In the genomic region with DNA sequence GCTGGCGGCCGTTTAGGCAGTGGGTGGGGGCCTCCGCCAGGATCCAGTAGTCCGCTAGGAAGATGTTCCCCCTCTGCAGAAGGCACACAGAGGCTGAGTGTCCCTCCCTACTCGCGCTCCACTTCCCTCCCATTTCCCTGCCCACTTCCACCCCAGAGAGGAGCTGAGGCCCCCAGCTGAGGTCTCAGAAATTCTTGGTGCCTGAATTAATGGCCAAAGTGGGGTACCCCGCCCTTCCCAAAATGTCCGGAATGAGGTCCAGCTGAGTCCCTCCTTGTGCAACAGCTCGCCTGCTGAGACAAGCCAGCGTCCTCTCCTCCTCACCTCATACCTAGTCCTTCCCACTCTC, we compare ENCODE assay signal across 1 cellular context.
TF ChIP-seq lines count a peak whose summit lies in the region.

No MANE protein-coding gene starts in this region.

TF ChIP-seq in WTC11, 78 proteins besides CTCF, POLR2A, EP300 and RAD21:
- TF ChIP-seq NFYB (CRISPR knock-in tag; conservative IDR thresholded peaks at IDR 0.05; ENCODE audit: low read depth) (no peak), ZNF317 (CRISPR knock-in tag; IDR thresholded peaks at IDR 0.05; ENCODE audit: borderline replicate concordance, low read depth) (no peak), PRRX2 (CRISPR knock-in tag; IDR thresholded peaks at IDR 0.05) (no peak), ZNF219 (CRISPR knock-in tag; IDR thresholded peaks at IDR 0.05; ENCODE audit: borderline replicate concordance) (no peak), SMAD4 (CRISPR knock-in tag; IDR thresholded peaks at IDR 0.05) (no peak), ZBTB21 (CRISPR knock-in tag; IDR thresholded peaks at IDR 0.05; ENCODE audit: borderline replicate concordance) (no peak), FOXJ3 (CRISPR knock-in tag; IDR thresholded peaks at IDR 0.05; ENCODE audit: borderline replicate concordance) (no peak), JUN (CRISPR knock-in tag; IDR thresholded peaks at IDR 0.05) (no peak), TEAD1 (CRISPR knock-in tag; IDR thresholded peaks at IDR 0.05) (no peak), JAZF1 (CRISPR knock-in tag; IDR thresholded peaks at IDR 0.05) (no peak), SMAD3 (CRISPR knock-in tag; IDR thresholded peaks at IDR 0.05; ENCODE audit: borderline replicate concordance) (no peak), NR3C1 (CRISPR knock-in tag; conservative IDR thresholded peaks at IDR 0.05; ENCODE audit: low read depth) (no peak), EMX1 (CRISPR knock-in tag; IDR thresholded peaks at IDR 0.05) (no peak), FOXP1 (CRISPR knock-in tag; IDR thresholded peaks at IDR 0.05; ENCODE audit: borderline replicate concordance) (no peak)
- TF ChIP-seq, protein P1, sequence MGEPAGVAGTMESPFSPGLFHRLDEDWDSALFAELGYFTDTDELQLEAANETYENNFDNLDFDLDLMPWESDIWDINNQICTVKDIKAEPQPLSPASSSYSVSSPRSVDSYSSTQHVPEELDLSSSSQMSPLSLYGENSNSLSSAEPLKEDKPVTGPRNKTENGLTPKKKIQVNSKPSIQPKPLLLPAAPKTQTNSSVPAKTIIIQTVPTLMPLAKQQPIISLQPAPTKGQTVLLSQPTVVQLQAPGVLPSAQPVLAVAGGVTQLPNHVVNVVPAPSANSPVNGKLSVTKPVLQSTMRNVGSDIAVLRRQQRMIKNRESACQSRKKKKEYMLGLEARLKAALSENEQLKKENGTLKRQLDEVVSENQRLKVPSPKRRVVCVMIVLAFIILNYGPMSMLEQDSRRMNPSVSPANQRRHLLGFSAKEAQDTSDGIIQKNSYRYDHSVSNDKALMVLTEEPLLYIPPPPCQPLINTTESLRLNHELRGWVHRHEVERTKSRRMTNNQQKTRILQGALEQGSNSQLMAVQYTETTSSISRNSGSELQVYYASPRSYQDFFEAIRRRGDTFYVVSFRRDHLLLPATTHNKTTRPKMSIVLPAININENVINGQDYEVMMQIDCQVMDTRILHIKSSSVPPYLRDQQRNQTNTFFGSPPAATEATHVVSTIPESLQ (CRISPR knock-in tag; IDR thresholded peaks at IDR 0.05) = no peak
- TF ChIP-seq, protein P2, sequence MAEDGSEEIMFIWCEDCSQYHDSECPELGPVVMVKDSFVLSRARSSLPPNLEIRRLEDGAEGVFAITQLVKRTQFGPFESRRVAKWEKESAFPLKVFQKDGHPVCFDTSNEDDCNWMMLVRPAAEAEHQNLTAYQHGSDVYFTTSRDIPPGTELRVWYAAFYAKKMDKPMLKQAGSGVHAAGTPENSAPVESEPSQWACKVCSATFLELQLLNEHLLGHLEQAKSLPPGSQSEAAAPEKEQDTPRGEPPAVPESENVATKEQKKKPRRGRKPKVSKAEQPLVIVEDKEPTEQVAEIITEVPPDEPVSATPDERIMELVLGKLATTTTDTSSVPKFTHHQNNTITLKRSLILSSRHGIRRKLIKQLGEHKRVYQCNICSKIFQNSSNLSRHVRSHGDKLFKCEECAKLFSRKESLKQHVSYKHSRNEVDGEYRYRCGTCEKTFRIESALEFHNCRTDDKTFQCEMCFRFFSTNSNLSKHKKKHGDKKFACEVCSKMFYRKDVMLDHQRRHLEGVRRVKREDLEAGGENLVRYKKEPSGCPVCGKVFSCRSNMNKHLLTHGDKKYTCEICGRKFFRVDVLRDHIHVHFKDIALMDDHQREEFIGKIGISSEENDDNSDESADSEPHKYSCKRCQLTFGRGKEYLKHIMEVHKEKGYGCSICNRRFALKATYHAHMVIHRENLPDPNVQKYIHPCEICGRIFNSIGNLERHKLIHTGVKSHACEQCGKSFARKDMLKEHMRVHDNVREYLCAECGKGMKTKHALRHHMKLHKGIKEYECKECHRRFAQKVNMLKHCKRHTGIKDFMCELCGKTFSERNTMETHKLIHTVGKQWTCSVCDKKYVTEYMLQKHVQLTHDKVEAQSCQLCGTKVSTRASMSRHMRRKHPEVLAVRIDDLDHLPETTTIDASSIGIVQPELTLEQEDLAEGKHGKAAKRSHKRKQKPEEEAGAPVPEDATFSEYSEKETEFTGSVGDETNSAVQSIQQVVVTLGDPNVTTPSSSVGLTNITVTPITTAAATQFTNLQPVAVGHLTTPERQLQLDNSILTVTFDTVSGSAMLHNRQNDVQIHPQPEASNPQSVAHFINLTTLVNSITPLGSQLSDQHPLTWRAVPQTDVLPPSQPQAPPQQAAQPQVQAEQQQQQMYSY (CRISPR knock-in tag; IDR thresholded peaks at IDR 0.05) = no peak
- TF ChIP-seq, protein P3, sequence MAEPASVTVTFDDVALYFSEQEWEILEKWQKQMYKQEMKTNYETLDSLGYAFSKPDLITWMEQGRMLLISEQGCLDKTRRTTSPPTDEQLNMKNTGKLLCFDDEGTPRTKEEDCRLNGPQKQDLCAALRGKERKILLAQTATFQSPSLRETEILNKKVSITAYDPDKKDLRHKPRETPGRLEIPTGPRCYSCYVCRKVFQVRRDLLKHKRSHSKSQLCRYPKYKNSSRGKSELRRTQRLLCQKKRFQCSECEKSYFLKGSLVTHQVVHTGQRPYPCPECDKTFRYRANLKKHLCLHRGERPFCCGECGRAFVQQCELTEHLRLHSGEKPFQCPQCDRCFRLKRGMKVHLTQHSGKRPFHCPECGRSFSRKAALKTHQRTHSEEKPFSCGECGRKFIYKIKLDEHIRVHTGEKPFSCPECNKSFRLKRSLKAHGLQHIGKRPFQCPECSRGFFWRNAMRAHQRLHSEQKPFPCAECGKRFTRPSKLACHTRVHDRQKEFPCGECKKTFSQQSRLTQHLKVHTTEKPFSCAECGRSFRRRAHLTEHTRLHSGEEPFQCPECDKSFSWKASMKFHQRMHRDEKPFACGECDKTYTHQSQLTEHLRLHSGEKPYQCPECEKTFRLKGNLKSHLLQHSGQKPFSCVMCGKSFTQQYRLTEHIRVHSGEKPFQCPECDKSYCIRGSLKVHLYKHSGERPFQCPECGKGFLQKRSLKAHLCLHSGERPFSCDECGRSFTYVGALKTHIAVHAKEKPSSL (CRISPR knock-in tag; conservative IDR thresholded peaks at IDR 0.05) = no peak
- TF ChIP-seq, protein P4, sequence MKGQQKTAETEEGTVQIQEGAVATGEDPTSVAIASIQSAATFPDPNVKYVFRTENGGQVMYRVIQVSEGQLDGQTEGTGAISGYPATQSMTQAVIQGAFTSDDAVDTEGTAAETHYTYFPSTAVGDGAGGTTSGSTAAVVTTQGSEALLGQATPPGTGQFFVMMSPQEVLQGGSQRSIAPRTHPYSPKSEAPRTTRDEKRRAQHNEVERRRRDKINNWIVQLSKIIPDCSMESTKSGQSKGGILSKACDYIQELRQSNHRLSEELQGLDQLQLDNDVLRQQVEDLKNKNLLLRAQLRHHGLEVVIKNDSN (CRISPR knock-in tag; IDR thresholded peaks at IDR 0.05) = no peak
- TF ChIP-seq, protein P5, sequence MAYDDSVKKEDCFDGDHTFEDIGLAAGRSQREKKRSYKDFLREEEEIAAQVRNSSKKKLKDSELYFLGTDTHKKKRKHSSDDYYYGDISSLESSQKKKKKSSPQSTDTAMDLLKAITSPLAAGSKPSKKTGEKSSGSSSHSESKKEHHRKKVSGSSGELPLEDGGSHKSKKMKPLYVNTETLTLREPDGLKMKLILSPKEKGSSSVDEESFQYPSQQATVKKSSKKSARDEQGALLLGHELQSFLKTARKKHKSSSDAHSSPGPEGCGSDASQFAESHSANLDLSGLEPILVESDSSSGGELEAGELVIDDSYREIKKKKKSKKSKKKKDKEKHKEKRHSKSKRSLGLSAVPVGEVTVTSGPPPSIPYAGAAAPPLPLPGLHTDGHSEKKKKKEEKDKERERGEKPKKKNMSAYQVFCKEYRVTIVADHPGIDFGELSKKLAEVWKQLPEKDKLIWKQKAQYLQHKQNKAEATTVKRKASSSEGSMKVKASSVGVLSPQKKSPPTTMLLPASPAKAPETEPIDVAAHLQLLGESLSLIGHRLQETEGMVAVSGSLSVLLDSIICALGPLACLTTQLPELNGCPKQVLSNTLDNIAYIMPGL (CRISPR knock-in tag; IDR thresholded peaks at IDR 0.05) = no peak
- TF ChIP-seq, protein P6, sequence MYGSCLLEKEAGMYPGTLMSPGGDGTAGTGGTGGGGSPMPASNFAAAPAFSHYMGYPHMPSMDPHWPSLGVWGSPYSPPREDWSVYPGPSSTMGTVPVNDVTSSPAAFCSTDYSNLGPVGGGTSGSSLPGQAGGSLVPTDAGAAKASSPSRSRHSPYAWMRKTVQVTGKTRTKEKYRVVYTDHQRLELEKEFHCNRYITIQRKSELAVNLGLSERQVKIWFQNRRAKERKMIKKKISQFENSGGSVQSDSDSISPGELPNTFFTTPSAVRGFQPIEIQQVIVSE (CRISPR knock-in tag; IDR thresholded peaks at IDR 0.05; ENCODE audit: borderline replicate concordance) = no peak
